In genomic region chr7:50450691-50451051, GRCh38 we compare ENCODE assay signal across 8 cellular contexts.
DNase-seq lines count a peak whose midpoint lies in the region; ATAC-seq and TF ChIP-seq lines count a peak whose summit lies in the region.

No MANE protein-coding gene starts in this region.

- DNase-seq in WERI-Rb-1 (no peak), epithelial cell of prostate (ENCODE audit: low read depth, low spot score) (no peak), hippocampal formation (lab: John Stamatoyannopoulos, UW) (no peak)

- H3K36me3 ChIP-seq in WERI-Rb-1 (peaks cover 15% of the 10 kb centered on the region), neuron (ENCODE audit: insufficient read depth, low read length) (peaks cover 14% of the 10 kb centered on the region)

- peaks cover 7% of the 10 kb centered on the region for H3K9me3 ChIP-seq in WERI-Rb-1 (ENCODE audit: severe bottlenecking)
- H3K9me3 ChIP-seq in neuron (ENCODE audit: low read length) = no peaks in the 10 kb centered on the region

- H3K4me3 ChIP-seq in GM08714 (ENCODE audit: low read length) (peak overlapping the region; percentile 82; the same call in 1 of the 2 replicates), WERI-Rb-1 (ENCODE audit: low read depth, low read length) (peak overlapping the region; percentile 59; the same call in 1 of the 2 replicates), neuron (ENCODE audit: low read length) (peak overlapping the region; percentile 98)

- H2AFZ ChIP-seq in neuron (ENCODE audit: low read depth, low read length) = peak overlapping the region; percentile 100

- no peak for TF ChIP-seq CTCF in WERI-Rb-1 (IDR thresholded peaks at IDR 0.05; ENCODE audit: low read depth, low read length)

- peak overlapping the region; percentile 86 for H3K27ac ChIP-seq in WERI-Rb-1
- H3K27ac ChIP-seq in epithelial cell of prostate = peak overlapping the region; percentile 59

- H3K27me3 ChIP-seq in WERI-Rb-1 (ENCODE audit: insufficient read depth, low read depth, severe bottlenecking) = no peaks in the 10 kb centered on the region
- no peaks in the 10 kb centered on the region for H3K27me3 ChIP-seq in neuron (ENCODE audit: insufficient read depth, low read length)

- H3K4me1 ChIP-seq in neuron (ENCODE audit: insufficient read depth, low read length) = peaks cover 7% of the 10 kb centered on the region

- ATAC-seq in HG03045 (IDR thresholded peaks at IDR 0.05; ENCODE audit: unreplicated experiment) (peak; percentile 7), GM19467 (IDR thresholded peaks at IDR 0.05; ENCODE audit: unreplicated experiment) (no peak), HG03432 (IDR thresholded peaks at IDR 0.05; ENCODE audit: unreplicated experiment) (no peak)
